ENCODE assay signal across 10 cellular contexts in the genomic region with DNA sequence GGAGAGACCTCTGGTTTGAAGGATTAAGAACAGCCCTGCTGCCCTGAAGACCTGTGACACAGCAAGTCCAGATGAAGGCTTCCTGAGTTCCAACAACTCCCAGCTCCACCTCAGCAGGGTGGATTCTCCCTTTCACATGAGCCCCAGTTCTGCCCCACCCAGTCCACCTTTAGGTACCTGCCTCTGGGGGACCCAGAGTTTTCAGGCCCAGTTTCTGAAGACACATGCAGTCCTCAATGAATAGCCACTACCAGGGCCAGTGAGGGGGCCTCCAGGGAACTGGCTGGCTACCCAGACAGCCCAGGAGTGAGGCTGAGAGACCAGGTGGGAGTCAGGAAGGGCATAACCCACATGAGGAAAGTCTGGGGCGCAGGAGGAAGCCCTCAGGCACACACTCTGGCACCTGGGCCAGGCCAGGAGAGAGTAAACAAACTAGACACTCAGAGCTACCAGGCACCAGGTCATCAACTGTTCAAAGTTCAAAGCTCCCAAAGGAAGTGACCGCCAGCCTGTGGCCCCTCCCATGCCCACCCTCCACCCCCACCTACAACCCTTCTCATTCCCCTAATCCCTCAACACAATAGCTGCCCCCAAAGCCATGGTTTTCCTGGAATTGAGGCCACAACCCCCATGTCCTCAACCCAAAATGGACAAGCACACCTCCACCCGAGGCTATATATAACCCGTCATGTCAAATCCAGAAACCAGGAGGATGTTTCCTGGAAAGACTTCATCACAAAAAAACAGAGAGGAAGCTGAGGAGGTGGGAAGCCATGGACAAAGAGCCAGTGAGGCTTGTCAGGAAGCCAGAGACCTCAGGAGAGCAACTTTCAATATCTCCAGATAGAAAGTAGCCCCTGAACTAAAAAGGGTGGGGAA. TPM values are rescaled to one million over a fixed set of nuclear protein-coding genes. Genes with fewer than 3 reads are reported as not detected.
A peak's percentile ranks its signal among the peaks of the same experiment; 100 is the strongest.
DNase-seq lines count a peak whose midpoint lies in the region; ATAC-seq, FAIRE-seq and TF ChIP-seq lines count a peak whose summit lies in the region.
"Had no signal": no experiment of that assay in that cellular context is flagged by ENCODE, and none has a peak within 500 bp of the region (broad histone marks: within the 10 kb centered on the region; RNA-seq: fewer than 3 reads in every experiment).

No MANE protein-coding gene starts in this region.

- WGBS in small intestine, 3 donors, result 20 to 49% (median 24%) methylated on average over 4 of the region's 4 CpGs

- H3K9me3 ChIP-seq in iPS-15b (ENCODE audit: control insufficient read depth, insufficient read depth, low read length), result no peaks in the 10 kb centered on the region
- no peaks in the 10 kb centered on the region for H3K9me3 ChIP-seq in small intestine (ENCODE audit: control insufficient read depth, low read depth)

- CTCF ChIA-PET in activated B cell treated with CpG ODN at 0.5 μM for 24 hours (lab: Charles Lee), result interaction anchor here (1.0 to 11.9 kb wide), 4 partner anchors 29 to 66 kb away, joined by 3 to 201 read pairs (median 22); no protein-coding TSS in a partner anchor

- H3K27ac Mint-ChIP-seq in activated B cell treated with CpG ODN at 0.5 μM for 24 hours, result no peak overlapping the region

- H3K4me1 ChIP-seq in iPS-15b (ENCODE audit: control insufficient read depth, insufficient read depth, low read length) (peaks cover 20% of the 10 kb centered on the region), small intestine (ENCODE audit: control insufficient read depth in 2 of 2, insufficient read depth in 1 of 2, low read depth in 1 of 2, low read length in 1 of 2) (peaks cover 0 to 2% of the 10 kb centered on the region in 2 donors)

- H3K36me3 ChIP-seq in iPS-15b (ENCODE audit: control insufficient read depth, insufficient read depth, low read length), result no peaks in the 10 kb centered on the region
- H3K36me3 ChIP-seq in small intestine (ENCODE audit: control insufficient read depth in 2 of 2, insufficient read depth in 2 of 2, low read length in 2 of 2), result no peaks in the 10 kb centered on the region

- FAIRE-seq in small intestine (lab: Jason Lieb, UNC), result no peak
- FAIRE-seq: TTC549 had no signal

- intact Hi-C loops in activated B cell treated with CpG ODN at 0.5 μM for 24 hours (cut with micrococcal nuclease), result loop anchor here (1.0 kb wide), 1 partner anchor 17 kb away; no protein-coding TSS in a partner anchor

- H3K4me3 ChIP-seq in iPS-15b (ENCODE audit: low read depth, low read length) (peak overlapping the region; percentile 79), small intestine (ENCODE audit: low read depth in 1 of 2, low read length in 2 of 2) (peak overlapping the region in 1 of 2 donors; percentile 79)

- no peak for ATAC-seq in activated B cell treated with CpG ODN at 0.5 μM for 24 hours (ENCODE audit: low read depth)
- ATAC-seq in HG03565 (IDR thresholded peaks at IDR 0.05; ENCODE audit: unreplicated experiment), result no peak
- ATAC-seq in GM18520 (IDR thresholded peaks at IDR 0.05; ENCODE audit: unreplicated experiment), result no peak

- H3K4me3 Mint-ChIP-seq in activated B cell treated with CpG ODN at 0.5 μM for 24 hours, result peak overlapping the region; percentile 41

- DNase-seq in HT-29 (ENCODE audit: low spot score) (peak; percentile 85), activated B cell treated with CpG ODN at 0.5 μM for 24 hours (no peak), small intestine (peak; percentile 88), COR-L47 (lab: John Stamatoyannopoulos, UW) (no peak), NCI-H524 (lab: John Stamatoyannopoulos, UW) (no peak)
- DNase-seq: kidney glomerular epithelial cell had no signal

- no peak for TF ChIP-seq CTCF in activated B cell treated with CpG ODN at 0.5 μM for 24 hours (IDR thresholded peaks at IDR 0.05)

- POLR2A ChIA-PET in activated B cell treated with CpG ODN at 0.5 μM for 24 hours (lab: Charles Lee), result interaction anchor here (0.6 to 6.0 kb wide), 5 partner anchors 14 to 99 kb away, joined by 5 to 63 read pairs (median 5); no protein-coding TSS in a partner anchor

- no peaks in the 10 kb centered on the region for H3K36me3 Mint-ChIP-seq in activated B cell treated with CpG ODN at 0.5 μM for 24 hours (ENCODE audit: low read depth)

- H3K27me3 ChIP-seq in iPS-15b (ENCODE audit: control insufficient read depth, insufficient read depth, low read length), result peaks cover 12% of the 10 kb centered on the region
- no peaks in the 10 kb centered on the region for H3K27me3 ChIP-seq in small intestine (ENCODE audit: control insufficient read depth in 2 of 2, insufficient read depth in 2 of 2, low read length in 2 of 2)

- H3K27me3 Mint-ChIP-seq in activated B cell treated with CpG ODN at 0.5 μM for 24 hours, result peaks cover 5% of the 10 kb centered on the region

- H3K9me3 Mint-ChIP-seq in activated B cell treated with CpG ODN at 0.5 μM for 24 hours, result no peaks in the 10 kb centered on the region

- H3K4me1 Mint-ChIP-seq in activated B cell treated with CpG ODN at 0.5 μM for 24 hours, result peaks cover 13% of the 10 kb centered on the region

- peak overlapping the region; percentile 89 to 97 for H3K27ac ChIP-seq in small intestine (ENCODE audit: low read depth in 1 of 2, low read length in 1 of 2)

- H3K9ac ChIP-seq in iPS-15b (ENCODE audit: low read depth, low read length), result peak overlapping the region; percentile 37

RNA-seq across cellular contexts. Expression of a gene that starts 2.1 kb away (rescaled TPM):
- total RNA-seq in HT-29 (2014; rRNA removed; shearing (Covaris generic)), result 105 and 108 TPM in 2 replicates
- total RNA-seq in activated B cell treated with CpG ODN at 0.5 μM for 24 hours, result 67.8 and 79.8 TPM in 2 replicates
- polyA plus RNA-seq in small intestine, result 10 to 100 TPM; 42.9 to 66.9 (median 61.9) TPM

Comparison
In these comparisons a context has a peak if more than half of its experiments do, and no peak if none do; other contexts are left out.
1. DNase-seq: peak in HT-29 (single experiment) and small intestine (single experiment); none in activated B cell treated with CpG ODN at 0.5 μM for 24 hours (single experiment), COR-L47 (single experiment) and NCI-H524 (0 of 2).